8 cellular contexts compared by ENCODE assay signal in the genomic region with DNA sequence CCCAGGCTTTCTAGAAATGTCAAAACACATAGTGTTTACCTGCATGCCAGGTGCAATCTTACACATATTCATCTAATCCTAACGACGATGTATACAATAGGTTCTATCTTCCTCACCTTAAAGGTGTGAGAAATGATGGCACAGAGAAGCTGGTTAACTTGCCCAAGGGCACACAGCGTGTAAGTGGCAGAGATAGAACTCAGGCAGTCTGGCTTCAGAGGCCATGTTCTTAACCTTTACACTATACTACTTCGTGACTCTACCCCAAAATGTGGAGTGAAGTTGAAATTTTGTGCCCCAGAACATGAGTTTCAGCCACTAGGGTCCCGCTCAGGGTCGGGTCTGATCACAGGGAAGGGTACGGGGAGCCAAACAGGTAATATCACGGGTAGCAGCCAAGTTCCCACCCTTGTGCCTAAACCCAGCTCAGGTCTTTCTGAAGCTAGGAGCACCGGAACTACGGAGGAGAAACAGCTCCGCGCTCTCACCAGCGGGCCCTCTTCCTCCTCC. TPM values are rescaled to one million over a fixed set of nuclear protein-coding genes. Genes with fewer than 3 reads are reported as not detected.
DNase-seq lines count a peak whose midpoint lies in the region; ATAC-seq and TF ChIP-seq lines count a peak whose summit lies in the region.

No MANE protein-coding gene starts in this region.

- H3K27ac ChIP-seq in A673 (ENCODE audit: low read depth, low read length, poor library complexity, severe bottlenecking) = peak overlapping the region; percentile 99
- peak overlapping the region; percentile 75 for H3K27ac ChIP-seq in PC-3 (ENCODE audit: low read length)
- peak overlapping the region; percentile 89 to 94 for H3K27ac ChIP-seq in esophagus (ENCODE audit: low read depth in 2 of 2, low read length in 1 of 2)
- peak overlapping the region; percentile 95 for H3K27ac ChIP-seq in osteoblast (ENCODE audit: low read depth, low read length)

- H2AFZ ChIP-seq in PC-3 (ENCODE audit: low read length) = peak overlapping the region; percentile 85
- peak overlapping the region; percentile 100 for H2AFZ ChIP-seq in osteoblast (ENCODE audit: low read length)

- POLR2A ChIA-PET in A673 (lab: Charles Lee; ENCODE audit: low non-redundant PET) (interaction anchor here (0.6 to 1.0 kb wide), 3 partner anchors 18 to 299 kb away, joined by 3 to 4 read pairs (median 4); partner anchors contain the start of genes WDR46 and ZBTB22), PC-3 (lab: Charles Lee; ENCODE audit: unreplicated experiment) (interaction anchor here (0.6 to 1.3 kb wide), 4 partner anchors 12 to 299 kb away, joined by 3 to 7 read pairs (median 4); partner anchors contain the start of genes PFDN6 and WDR46)

- TF ChIP-seq CTCF in A673 (conservative IDR thresholded peaks at IDR 0.05; ENCODE audit: low read depth, low read length) = no peak
- no peak for TF ChIP-seq CTCF in PC-3 (conservative IDR thresholded peaks at IDR 0.05; ENCODE audit: low read depth, low read length)
- TF ChIP-seq CTCF in osteoblast (IDR thresholded peaks at IDR 0.05; ENCODE audit: extremely low read depth, low read depth, low read length) = no peak

- H3K9me3 ChIP-seq in A673 (ENCODE audit: low read depth, low read length, poor library complexity, severe bottlenecking) = no peaks in the 10 kb centered on the region
- no peaks in the 10 kb centered on the region for H3K9me3 ChIP-seq in PC-3 (ENCODE audit: low read length)
- no peaks in the 10 kb centered on the region for H3K9me3 ChIP-seq in esophagus (ENCODE audit: control insufficient read depth in 2 of 2, insufficient read depth in 1 of 2, low read depth in 1 of 2, low read length in 1 of 2)
- H3K9me3 ChIP-seq in osteoblast (ENCODE audit: low read depth, low read length) = no peaks in the 10 kb centered on the region

- 1% methylated on average over 13 of the region's 13 CpGs for WGBS in esophagus, 2 donors

- peaks cover 59% of the 10 kb centered on the region for H3K79me2 ChIP-seq in PC-3 (ENCODE audit: low read length)
- H3K79me2 ChIP-seq in osteoblast (ENCODE audit: insufficient read depth, low read length) = peaks cover 58% of the 10 kb centered on the region

- peak overlapping the region; percentile 98 for H3K9ac ChIP-seq in PC-3 (ENCODE audit: low read length)

- CTCF ChIA-PET in A673 (lab: Charles Lee) = no interaction called here
- CTCF ChIA-PET in PC-3 (lab: Charles Lee) = no interaction called here

- BruUV-seq in A673 (replicated peaks; lab: Mats Ljungman, UMichigan) (TSS peak; percentile 82), PC-3 (replicated peaks; lab: Mats Ljungman, UMichigan) (TSS peak; percentile 86)

- intact Hi-C loops in A673 (cut with micrococcal nuclease; ENCODE audit: unreplicated experiment) = no loop called here
- intact Hi-C loops in PC-3 (cut with micrococcal nuclease) = loop anchor here (1.0 to 10.0 kb wide), 2 partner anchors 10 to 66 kb away; partner anchors contain the start of genes HSD17B8, RING1, RXRB and SLC39A7
- intact Hi-C loops in posterior cingulate gyrus (cut with DNase I) = no loop called here

- peaks cover 24% of the 10 kb centered on the region for H3F3A ChIP-seq in PC-3 (ENCODE audit: low read length, unreplicated experiment)

- H3K4me1 ChIP-seq in A673 (ENCODE audit: insufficient read depth, low read length, poor library complexity, severe bottlenecking) = peaks cover 32% of the 10 kb centered on the region
- peaks cover 34% of the 10 kb centered on the region for H3K4me1 ChIP-seq in PC-3 (ENCODE audit: insufficient read depth, low read length)
- peaks cover 0 to 5% of the 10 kb centered on the region in 2 donors for H3K4me1 ChIP-seq in esophagus (ENCODE audit: control insufficient read depth in 2 of 2, insufficient read depth in 2 of 2, low read length in 1 of 2)
- peaks cover 41% of the 10 kb centered on the region for H3K4me1 ChIP-seq in osteoblast (ENCODE audit: insufficient read depth, low read length)

- DNase-seq in A673 (ENCODE audit: low spot score) = no peak
- peak; percentile 23 for DNase-seq in PC-3
- DNase-seq in osteoblast (ENCODE audit: insufficient read length, low spot score, missing footprints) = no peak
- DNase-seq in SKM-1 (lab: John Stamatoyannopoulos, UW; ENCODE audit: unreplicated experiment) = no peak
- DNase-seq in posterior cingulate gyrus = no peak
- no peak for DNase-seq in HPDE6-E6E7 (ENCODE audit: extremely low spot score)

- H3K4me3 ChIP-seq in A673 (ENCODE audit: low read depth, low read length, poor library complexity, severe bottlenecking) (peak overlapping the region; percentile 68), PC-3 (ENCODE audit: low read length) (peak overlapping the region; percentile 87), esophagus (ENCODE audit: low read depth in 1 of 2, low read length in 2 of 2) (peak overlapping the region; percentile 77 to 93), osteoblast (ENCODE audit: insufficient read depth, low read length) (peak overlapping the region; percentile 89)

- ATAC-seq in GM19372 (IDR thresholded peaks at IDR 0.05; ENCODE audit: low read depth, unreplicated experiment) (peak; percentile 22), PC-3 (peak; percentile 11)

- H3K4me2 ChIP-seq in PC-3 (ENCODE audit: low read length) (peak overlapping the region; percentile 76), osteoblast (ENCODE audit: insufficient read depth, low read length) (peak overlapping the region; percentile 99)

- peaks cover 38% of the 10 kb centered on the region for H4K20me1 ChIP-seq in PC-3 (ENCODE audit: low read length)
- H4K20me1 ChIP-seq in osteoblast (ENCODE audit: insufficient read depth, low read length) = peaks cover 43% of the 10 kb centered on the region

- no peaks in the 10 kb centered on the region for H3K27me3 ChIP-seq in A673 (replicated peaks; ENCODE audit: insufficient read depth, low read depth, low read length, poor library complexity)
- no peaks in the 10 kb centered on the region for H3K27me3 ChIP-seq in PC-3 (ENCODE audit: low read length)
- H3K27me3 ChIP-seq in esophagus (ENCODE audit: control insufficient read depth in 1 of 2, insufficient read depth in 2 of 2, low read length in 2 of 2) = no peaks in the 10 kb centered on the region
- no peaks in the 10 kb centered on the region for H3K27me3 ChIP-seq in osteoblast (ENCODE audit: insufficient read depth, low read length)

- H3K36me3 ChIP-seq in A673 (ENCODE audit: insufficient read depth, low read length, poor library complexity, severe bottlenecking) (peaks cover 67% of the 10 kb centered on the region), PC-3 (ENCODE audit: low read depth, low read length) (peaks cover 53% of the 10 kb centered on the region), esophagus (ENCODE audit: control insufficient read depth in 2 of 2, insufficient read depth in 2 of 2, low read length in 1 of 2) (peaks cover 7 to 23% of the 10 kb centered on the region in 2 donors), osteoblast (ENCODE audit: insufficient read depth, low read length) (peaks cover 71% of the 10 kb centered on the region)

- H3K9me2 ChIP-seq in PC-3 (replicated peaks; ENCODE audit: low read length) = no peaks in the 10 kb centered on the region

RNA-seq across cellular contexts. Expression of gene VPS52, which starts 0.5 kb away (rescaled TPM):
- total RNA-seq in A673 (2021) = 58.2 and 60.8 TPM in 2 replicates
- 33.7 and 39.9 TPM in 2 replicates for total RNA-seq in PC-3 (2014; rRNA removed)
- 10 to 100 TPM; 44.9 to 48.9 TPM for polyA plus RNA-seq in esophagus
- total RNA-seq in osteoblast = 41.3 and 42.7 TPM in 2 replicates

RNA-seq across cellular contexts. Expression of gene RPS18, which starts 0.7 kb away (rescaled TPM):
- total RNA-seq in A673 (2021) (1,781 and 1,852 TPM in 2 replicates), PC-3 (2014; rRNA removed) (2,873 and 3,161 TPM in 2 replicates), osteoblast (1,994 and 2,278 TPM in 2 replicates)
- polyA plus RNA-seq in esophagus = 1,000 to 10,000 TPM; 7,154 to 7,464 TPM

RNA-seq across cellular contexts. Expression of gene B3GALT4, which starts 5.8 kb away (rescaled TPM):
- total RNA-seq in A673 (2021) = 4.0 TPM in 2 replicates
- 7.9 and 8.4 TPM in 2 replicates for total RNA-seq in PC-3 (2014; rRNA removed)
- polyA plus RNA-seq in esophagus = 10 to 100 TPM; 21.1 to 27.2 TPM
- total RNA-seq in osteoblast = 3.8 and 4.3 TPM in 2 replicates

RNA-seq across cellular contexts. Expression of gene WDR46, which starts 17.9 kb away (rescaled TPM):
- total RNA-seq in A673 (2021) = 85.1 and 97.9 TPM in 2 replicates
- total RNA-seq in PC-3 (2014; rRNA removed) = 104 and 146 TPM in 2 replicates
- polyA plus RNA-seq in esophagus = 10 to 100 TPM; 38.6 to 44.5 TPM
- 85.7 and 86.9 TPM in 2 replicates for total RNA-seq in osteoblast

RNA-seq across cellular contexts. Expression of gene PFDN6, which starts 18.2 kb away (rescaled TPM):
- total RNA-seq in A673 (2021) (70.0 and 83.4 TPM in 2 replicates), PC-3 (2014; rRNA removed) (153 and 181 TPM in 2 replicates), osteoblast (14.1 and 15.9 TPM in 2 replicates)
- polyA plus RNA-seq in esophagus = 100 to 1,000 TPM; 127 to 293 TPM
